Comparison of ENCODE assay signal across 23 cellular contexts in the genomic region with DNA sequence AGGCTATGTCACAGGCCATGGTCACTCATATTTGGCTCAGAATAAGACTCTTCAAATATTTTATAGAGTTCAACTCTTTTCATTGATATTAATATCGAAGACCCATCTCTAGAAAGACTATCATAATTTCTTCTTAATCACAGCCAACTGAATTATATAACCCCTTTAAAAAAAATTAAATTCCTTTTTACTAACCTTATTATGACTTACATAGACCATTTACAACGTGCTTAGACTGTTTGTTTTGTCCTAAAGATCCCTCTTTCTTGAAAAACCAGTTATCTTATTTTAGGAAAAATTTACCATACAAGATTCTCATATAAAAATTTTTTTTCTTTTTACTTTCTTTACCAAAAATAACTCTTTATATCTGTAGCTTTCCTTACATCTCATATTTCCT.
"Had no signal": no experiment of that assay in that cellular context is flagged by ENCODE, and none has a peak within 500 bp of the region (broad histone marks: within the 10 kb centered on the region; RNA-seq: fewer than 3 reads in every experiment).

No MANE protein-coding gene starts in this region.

- H3K4me3 Mint-ChIP-seq: activated CD8-positive, alpha-beta T cell treated with anti-CD3 and anti-CD28 coated beads for 36 hours; activated T-cell treated with anti-CD3 and anti-CD28 coated beads, Interleukin-2, amount 50 U/mL, for 72 hours had no signal

- H3K27me3 Mint-ChIP-seq: activated CD8-positive, alpha-beta T cell treated with anti-CD3 and anti-CD28 coated beads for 36 hours had no signal

- H3K27me3 ChIP-seq: breast epithelium, Peyer's patch, SJCRH30 had no signal

- H3K9me3 ChIP-seq: breast epithelium, Peyer's patch had no signal

- H3K27ac Mint-ChIP-seq: activated CD8-positive, alpha-beta T cell treated with anti-CD3 and anti-CD28 coated beads for 36 hours; activated T-cell treated with anti-CD3 and anti-CD28 coated beads, Interleukin-2, amount 50 U/mL, for 72 hours; activated T-helper 2 cell treated with anti-CD3 and anti-CD28 coated beads, Interferon-gamma antibody, Interleukin-2, Interleukin-4, amounts not matched to agents 10 μg/mL and 5 μg/mL and 100 μg/mL, durations not matched to agents 14 hours and 24 hours and 36 hours had no signal

- H3K4me2 ChIP-seq: SK-N-SH had no signal

- H3K4me3 ChIP-seq: breast epithelium, Peyer's patch, SJCRH30 had no signal

- H3K27ac ChIP-seq: breast epithelium, Peyer's patch, RWPE1, SJCRH30 had no signal

- H3K36me3 ChIP-seq: breast epithelium, Peyer's patch, SJCRH30 had no signal

- DNase-seq: activated CD4-positive, alpha-beta T cell treated with anti-CD3 and anti-CD28 coated beads for 4 hours; activated CD8-positive, alpha-beta memory T cell treated with anti-CD3 and anti-CD28 coated beads, Interleukin-2, amount 50 U/mL, for 4 hours; activated CD8-positive, alpha-beta T cell treated with anti-CD3 and anti-CD28 coated beads for 36 hours; activated naive CD4-positive, alpha-beta T cell treated with anti-CD3 and anti-CD28 coated beads, Interleukin-2, amount 50 U/mL, for 16 hours; activated T-cell treated with anti-CD3 and anti-CD28 coated beads, Interleukin-2, amount 50 U/mL, for 72 hours; aorta; caudate nucleus; Kasumi-1; NCI-H1105 treated with DMSO at 0.1 percent for 48 hours; NCI-H1436 treated with DMSO at 0.1 percent for 48 hours; NCI-H187; NCI-H2081; NCI-H446 treated with DMSO at 0.1 percent for 48 hours; NCI-H524 treated with DMSO at 0.1 percent for 48 hours; NCI-H82; Peyer's patch; Right ventricle myocardium superior; SJCRH30; SK-N-SH; T-helper 1 cell had no signal

- H3K9ac ChIP-seq: SK-N-SH had no signal

- H3K4me1 ChIP-seq: breast epithelium, Peyer's patch had no signal
